In genomic region chr9:127132921-127133647, GRCh38 we compare ENCODE assay signal across 11 cellular contexts. TPM values are rescaled to one million over a fixed set of nuclear protein-coding genes. Genes with fewer than 3 reads are reported as not detected.
A peak's percentile ranks its signal among the peaks of the same experiment; 100 is the strongest.
DNase-seq lines count a peak whose midpoint lies in the region; ATAC-seq lines count a peak whose summit lies in the region.
"Had no signal": no experiment of that assay in that cellular context is flagged by ENCODE, and none has a peak within 500 bp of the region (broad histone marks: within the 10 kb centered on the region; RNA-seq: fewer than 3 reads in every experiment).

No MANE protein-coding gene starts in this region.

- H3K27me3 ChIP-seq in mesendoderm (ENCODE audit: insufficient read depth, low read length, poor library complexity): no peaks in the 10 kb centered on the region

- H3K36me3 Mint-ChIP-seq in activated CD4-positive, alpha-beta memory T cell treated with anti-CD3 and anti-CD28 coated beads for 36 hours: no peaks in the 10 kb centered on the region
- H3K36me3 Mint-ChIP-seq in activated T-cell treated with anti-CD3 and anti-CD28 coated beads, Interleukin-2, amount 50 U/mL, for 4 hours (ENCODE audit: insufficient read depth): no peaks in the 10 kb centered on the region
- H3K36me3 Mint-ChIP-seq: CD4-positive, CD25-positive, alpha-beta regulatory T cell; mesothelial cell of epicardium had no signal

- H2AK5ac ChIP-seq in mesendoderm (ENCODE audit: low read length): no peak overlapping the region

- no peak overlapping the region for H3K4me2 ChIP-seq in mesendoderm (ENCODE audit: low read length)

- no peak overlapping the region for H3K18ac ChIP-seq in mesendoderm (ENCODE audit: low read length)

- no peak overlapping the region for H3K27ac Mint-ChIP-seq in activated CD4-positive, alpha-beta memory T cell treated with anti-CD3 and anti-CD28 coated beads for 36 hours
- H3K27ac Mint-ChIP-seq: activated naive CD8-positive, alpha-beta T cell; CD4-positive, CD25-positive, alpha-beta regulatory T cell had no signal

- peak overlapping the region; percentile 18 for H3K56ac ChIP-seq in mesendoderm (ENCODE audit: low read length)

- H3K4me1 Mint-ChIP-seq in activated CD4-positive, alpha-beta memory T cell treated with anti-CD3 and anti-CD28 coated beads for 36 hours (ENCODE audit: low read depth): no peaks in the 10 kb centered on the region
- H3K4me1 Mint-ChIP-seq in activated T-cell treated with anti-CD3 and anti-CD28 coated beads, Interleukin-2, amount 50 U/mL, for 4 hours (ENCODE audit: low read depth): no peaks in the 10 kb centered on the region
- H3K4me1 Mint-ChIP-seq: CD4-positive, CD25-positive, alpha-beta regulatory T cell had no signal

- no peak overlapping the region for H3K4me3 Mint-ChIP-seq in activated CD4-positive, alpha-beta memory T cell treated with anti-CD3 and anti-CD28 coated beads for 36 hours
- no peak overlapping the region for H3K4me3 Mint-ChIP-seq in activated T-cell treated with anti-CD3 and anti-CD28 coated beads, Interleukin-2, amount 50 U/mL, for 4 hours
- H3K4me3 Mint-ChIP-seq: activated naive CD8-positive, alpha-beta T cell; CD4-positive, CD25-positive, alpha-beta regulatory T cell; mesothelial cell of epicardium had no signal

- H3K27ac ChIP-seq in caudate nucleus (ENCODE audit: low read depth, low read length) (peak overlapping the region; percentile 93), mesendoderm (ENCODE audit: low read depth, low read length) (no peak overlapping the region), urinary bladder (ENCODE audit: low read depth) (peak overlapping the region; percentile 68)

- H4K8ac ChIP-seq in mesendoderm (ENCODE audit: low read depth, low read length): no peak overlapping the region

- no peaks in the 10 kb centered on the region for H3K9me3 Mint-ChIP-seq in activated CD4-positive, alpha-beta memory T cell treated with anti-CD3 and anti-CD28 coated beads for 36 hours
- H3K9me3 Mint-ChIP-seq in activated T-cell treated with anti-CD3 and anti-CD28 coated beads, Interleukin-2, amount 50 U/mL, for 4 hours: no peaks in the 10 kb centered on the region
- H3K9me3 Mint-ChIP-seq: mesothelial cell of epicardium had no signal

- intact Hi-C loops in activated CD4-positive, alpha-beta memory T cell treated with anti-CD3 and anti-CD28 coated beads for 36 hours (cut with micrococcal nuclease): no loop called here

- ATAC-seq in GM21528 (IDR thresholded peaks at IDR 0.05; ENCODE audit: low FRiP score, unreplicated experiment): no peak
- ATAC-seq in activated T-cell treated with anti-CD3 and anti-CD28 coated beads, Interleukin-2, amount 50 U/mL, for 4 hours: no peak

- no peak overlapping the region for H3K9ac ChIP-seq in mesendoderm (ENCODE audit: low read length)

- H3K4me1 ChIP-seq in mesendoderm (ENCODE audit: control insufficient read depth, low read depth, low read length) (peaks cover 20% of the 10 kb centered on the region), urinary bladder (ENCODE audit: insufficient read depth) (no peaks in the 10 kb centered on the region)

- no CpG with 5 or more reads among the region's 15 CpGs for WGBS in mesendoderm (ENCODE audit: extremely low coverage, insufficient coverage, low lambda C conversion rate)
- 47% methylated on average over 15 of the region's 15 CpGs for WGBS in urinary bladder

- no peak overlapping the region for H3K4me3 ChIP-seq in mesendoderm (ENCODE audit: low read length)
- no peak overlapping the region for H3K4me3 ChIP-seq in urinary bladder (ENCODE audit: low read depth, low read length)

- no peak overlapping the region for H3K4ac ChIP-seq in mesendoderm (ENCODE audit: low read depth, low read length)

- no peaks in the 10 kb centered on the region for H3K79me1 ChIP-seq in mesendoderm (ENCODE audit: low read length)

- no peak overlapping the region for H2BK120ac ChIP-seq in mesendoderm (ENCODE audit: low read depth, low read length)

- no peak overlapping the region for H2BK5ac ChIP-seq in mesendoderm (ENCODE audit: low read length)

- no peak overlapping the region for H3K23ac ChIP-seq in mesendoderm (ENCODE audit: low read length)

- DNase-seq in activated CD8-positive, alpha-beta memory T cell treated with anti-CD3 and anti-CD28 coated beads for 24 hours: peak; percentile 48
- no peak for DNase-seq in activated CD8-positive, alpha-beta memory T cell treated with anti-CD3 and anti-CD28 coated beads, Interleukin-2, amount 50 U/mL, for 4 hours
- DNase-seq in caudate nucleus (lab: John Stamatoyannopoulos, UW) (peak in 8 of 61 donors; percentile 25 to 67 (median 37)), mesendoderm (peak; percentile 73)
- DNase-seq in activated CD4-positive, alpha-beta memory T cell treated with anti-CD3 and anti-CD28 coated beads for 36 hours: no peak
- no peak for DNase-seq in activated T-cell treated with anti-CD3 and anti-CD28 coated beads, Interleukin-2, amount 50 U/mL, for 4 hours
- DNase-seq: CD4-positive, CD25-positive, alpha-beta regulatory T cell had no signal

- no peaks in the 10 kb centered on the region for H3K79me2 ChIP-seq in mesendoderm (ENCODE audit: control insufficient read depth, insufficient read depth, low read length)

- no peaks in the 10 kb centered on the region for H3K27me3 Mint-ChIP-seq in activated CD4-positive, alpha-beta memory T cell treated with anti-CD3 and anti-CD28 coated beads for 36 hours
- no peaks in the 10 kb centered on the region for H3K27me3 Mint-ChIP-seq in activated T-cell treated with anti-CD3 and anti-CD28 coated beads, Interleukin-2, amount 50 U/mL, for 4 hours (ENCODE audit: low read depth)
- H3K27me3 Mint-ChIP-seq: activated naive CD8-positive, alpha-beta T cell had no signal

- CTCF ChIA-PET in activated CD4-positive, alpha-beta memory T cell treated with anti-CD3 and anti-CD28 coated beads for 36 hours (lab: Charles Lee): no interaction called here

- POLR2A ChIA-PET in activated CD4-positive, alpha-beta memory T cell treated with anti-CD3 and anti-CD28 coated beads for 36 hours (lab: Charles Lee): no interaction called here

- H4K5ac ChIP-seq in mesendoderm (ENCODE audit: low read length): no peak overlapping the region

- H2BK15ac ChIP-seq in mesendoderm (replicated peaks; ENCODE audit: low read depth): no peak overlapping the region

- H3K36me3 ChIP-seq in mesendoderm (ENCODE audit: control insufficient read depth, insufficient read depth, low read length) (no peaks in the 10 kb centered on the region), urinary bladder (ENCODE audit: insufficient read depth) (no peaks in the 10 kb centered on the region)

RNA-seq across cellular contexts. Expression of gene ANGPTL2, which starts 10.6 kb away (rescaled TPM):
- polyA plus RNA-seq in mesendoderm (2013, experiment 1 of 2): 5.8 TPM
- 6.1 TPM for polyA plus RNA-seq in mesendoderm (2013, experiment 2 of 2)
- 37.7 TPM for total RNA-seq in urinary bladder
- 94.6 TPM for polyA plus RNA-seq in urinary bladder
- total RNA-seq in activated CD4-positive, alpha-beta memory T cell treated with anti-CD3 and anti-CD28 coated beads for 36 hours: not detected
- total RNA-seq in activated T-cell treated with anti-CD3 and anti-CD28 coated beads, Interleukin-2, amount 50 U/mL, for 4 hours: under 1 TPM in 1 of 3 donors, not detected in 2; 0.05 TPM
- total RNA-seq: CD4-positive, CD25-positive, alpha-beta regulatory T cell had no signal
- polyA plus RNA-seq: CD4-positive, CD25-positive, alpha-beta regulatory T cell had no signal

Comparison
In these comparisons a context has a peak if more than half of its experiments do, and no peak if none do; other contexts are left out.
1. DNase-seq: peak in activated CD8-positive, alpha-beta memory T cell treated with anti-CD3 and anti-CD28 coated beads for 24 hours (single experiment) and mesendoderm (single experiment); none in activated CD8-positive, alpha-beta memory T cell treated with anti-CD3 and anti-CD28 coated beads, Interleukin-2, amount 50 U/mL, for 4 hours (single experiment), activated CD4-positive, alpha-beta memory T cell treated with anti-CD3 and anti-CD28 coated beads for 36 hours (single experiment) and activated T-cell treated with anti-CD3 and anti-CD28 coated beads, Interleukin-2, amount 50 U/mL, for 4 hours (single experiment).
2. RNA of gene ANGPTL2, which starts 10.6 kb away (total RNA-seq): 37.7 TPM in urinary bladder (single experiment); 0.05 TPM in activated T-cell treated with anti-CD3 and anti-CD28 coated beads, Interleukin-2, amount 50 U/mL, for 4 hours and not detected in activated CD4-positive, alpha-beta memory T cell treated with anti-CD3 and anti-CD28 coated beads for 36 hours; every median in the first group is over 10 times any median in the second.